In the genomic region with DNA sequence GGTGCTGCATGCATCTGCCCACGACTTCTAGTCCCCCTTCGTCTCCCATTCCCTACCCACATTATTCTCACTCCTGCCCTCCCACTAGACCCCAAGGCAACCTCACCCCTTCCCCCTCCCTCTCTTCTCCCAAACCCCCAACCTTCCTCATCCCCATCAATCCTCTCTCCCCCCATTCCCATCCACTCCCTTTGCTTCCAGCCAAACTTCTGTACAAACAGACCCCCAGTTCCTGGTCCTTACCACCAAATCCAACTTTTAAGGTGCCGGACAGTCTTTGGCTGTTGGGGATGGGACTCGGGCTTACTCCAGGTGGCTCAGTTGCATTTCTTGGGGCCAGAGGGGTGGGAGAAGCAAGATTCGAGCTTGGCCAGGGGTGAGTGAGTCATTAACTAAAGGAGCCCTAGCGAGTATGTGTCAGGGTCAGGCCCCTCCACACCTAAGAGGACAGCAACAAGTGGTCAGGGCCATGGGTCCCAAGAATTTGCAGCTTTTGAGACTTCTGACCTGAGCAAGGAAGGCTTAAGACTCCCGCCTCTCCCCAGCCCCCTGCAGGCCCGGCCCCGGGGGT, we compare ENCODE assay signal across 18 cellular contexts. TPM values are rescaled to one million over a fixed set of nuclear protein-coding genes. Genes with fewer than 3 reads are reported as not detected.
DNase-seq lines count a peak whose midpoint lies in the region; ATAC-seq, FAIRE-seq and TF ChIP-seq lines count a peak whose summit lies in the region.
"Had no signal": no experiment of that assay in that cellular context is flagged by ENCODE, and none has a peak within 500 bp of the region (broad histone marks: within the 10 kb centered on the region; RNA-seq: fewer than 3 reads in every experiment).

A gene (minus strand): TSS at position 488 of the 571 bp plus-strand sequence. CDS start 638 bp downstream, outside the sequence.

- TF ChIP-seq EP300 in H1 (IDR thresholded peaks at IDR 0.05; ENCODE audit: borderline replicate concordance in 1 of 2, low read depth in 2 of 2, low read length in 2 of 2) = no peak

- H4K20me1 ChIP-seq in H1 (replicated peaks in 1 of 2; ENCODE audit: control insufficient read depth in 1 of 2, insufficient read depth in 2 of 2, low read length in 2 of 2) = no peaks in the 10 kb centered on the region
- peaks cover 8% of the 10 kb centered on the region for H4K20me1 ChIP-seq in neural progenitor cell (ENCODE audit: low read depth)

- peaks cover 31% of the 10 kb centered on the region for H3K27me3 Mint-ChIP-seq in neural progenitor cell (ENCODE audit: insufficient read depth, low read depth)

- TF ChIP-seq POLR2A in H1 (IDR thresholded peaks at IDR 0.05; ENCODE audit: control extremely low read depth in 1 of 2, low read depth in 2 of 2, low read length in 2 of 2) (no peak), adrenal gland (IDR thresholded peaks at IDR 0.05) (no peak)

- H3K4me2 ChIP-seq in H1 (ENCODE audit: insufficient read depth in 1 of 2, low read depth in 2 of 2, low read length in 2 of 2) (no peak within 1 kb of the TSS; a peak in 1 of 4 replicates), neural progenitor cell (peak within 1 kb of the TSS; percentile 65)
- H3K4me2 ChIP-seq: SK-N-SH had no signal

- no peak within 1 kb of the TSS for H3K23ac ChIP-seq in H1 (ENCODE audit: insufficient read length)

- no peak within 1 kb of the TSS for H4K8ac ChIP-seq in H1 (ENCODE audit: extremely low read depth, insufficient read depth, low read length)

- H3K14ac ChIP-seq in H1 (ENCODE audit: insufficient read length) = no peak within 1 kb of the TSS

- H3K27me3 ChIP-seq in H1 (replicated peaks in 1 of 4; ENCODE audit: control insufficient read depth in 3 of 4, extremely low read depth in 1 of 4, insufficient read depth in 3 of 4, low read length in 3 of 4) (no peaks in the 10 kb centered on the region; a peak in 1 of 7 replicates), neural progenitor cell (no peaks in the 10 kb centered on the region), upper lobe of right lung (peaks cover 5% of the 10 kb centered on the region), adrenal gland (no peaks in the 10 kb centered on the region)

- H2BK20ac ChIP-seq in H1 (ENCODE audit: low read length) = no peak within 1 kb of the TSS

- peaks cover 35% of the 10 kb centered on the region for H3F3A ChIP-seq in neural progenitor cell (ENCODE audit: low read depth)

- H3K4me3 Mint-ChIP-seq in neural progenitor cell = peak within 1 kb of the TSS; percentile 48

- no peak for DNase-seq in H1 (ENCODE audit: low read depth in 1 of 2, low spot score in 2 of 2)
- DNase-seq in neural progenitor cell (ENCODE audit: low spot score) = no peak
- peak; percentile 28 for DNase-seq in upper lobe of right lung
- DNase-seq in hippocampal formation (lab: John Stamatoyannopoulos, UW) = no peak
- no peak for DNase-seq in left cardiac atrium
- no peak for DNase-seq in adrenal gland
- DNase-seq: NCI-H446 treated with DMSO at 0.1 percent for 48 hours; NK-92 treated with Interleukin-12 subunit alpha and Interleukin-12 subunit beta, amount 100 ng/mL, for 24 hours; SHP77 treated with DMSO at 0.1 percent for 48 hours; SK-N-SH had no signal

- H3K9me3 ChIP-seq in HEK293 (ENCODE audit: control insufficient read depth, insufficient read depth, low read depth, low read length) (no peaks in the 10 kb centered on the region), H1 (ENCODE audit: insufficient read depth in 2 of 2, low read depth in 1 of 2, low read length in 1 of 2) (no peaks in the 10 kb centered on the region), neural progenitor cell (ENCODE audit: low read depth) (no peaks in the 10 kb centered on the region), upper lobe of right lung (no peaks in the 10 kb centered on the region), adrenal gland (replicated peaks in 1 of 3) (no peaks in the 10 kb centered on the region)
- H3K9me3 ChIP-seq: SK-N-SH had no signal

- TF ChIP-seq RAD21 in H1 (IDR thresholded peaks at IDR 0.05 in 1 of 2, conservative IDR thresholded peaks at IDR 0.05 in 1 of 2; ENCODE audit: low read depth in 2 of 2, low read length in 2 of 2) = no peak

- H3K36me3 ChIP-seq in HEK293 (ENCODE audit: control insufficient read depth in 2 of 2, insufficient read depth in 1 of 2, low read length in 2 of 2) (no peaks in the 10 kb centered on the region), H1 (ENCODE audit: control insufficient read depth in 2 of 4, insufficient read depth in 4 of 4, low read length in 3 of 4) (no peaks in the 10 kb centered on the region), neural progenitor cell (no peaks in the 10 kb centered on the region), upper lobe of right lung (no peaks in the 10 kb centered on the region), adrenal gland (replicated peaks in 1 of 2) (no peaks in the 10 kb centered on the region)

- no peak within 1 kb of the TSS for H4K5ac ChIP-seq in H1 (ENCODE audit: insufficient read length, low read depth, low read length)

- intact Hi-C loops in upper lobe of right lung (cut with DNase I) (no loop called here), left cardiac atrium (cut with DNase I) (no loop called here), adrenal gland (cut with DNase I) (no loop called here)

- no peak within 1 kb of the TSS for H3K18ac ChIP-seq in H1 (ENCODE audit: extremely low read depth, low read length)

- H2BK15ac ChIP-seq in H1 (ENCODE audit: low read length) = peak within 1 kb of the TSS; percentile 12; the same call in 1 of the 2 replicates

- H2AK5ac ChIP-seq in H1 (ENCODE audit: low read depth, low read length) = no peak within 1 kb of the TSS

- H3K27ac Mint-ChIP-seq in neural progenitor cell = peak within 1 kb of the TSS; percentile 93
- H3K27ac Mint-ChIP-seq: IgD-negative memory B cell had no signal

- TF ChIP-seq CTCF in HEK293 (tag by site-specific recombination; IDR thresholded peaks at IDR 0.05) = no peak
- no peak for TF ChIP-seq CTCF in H1 (IDR thresholded peaks at IDR 0.05; ENCODE audit: control extremely low read depth in 1 of 3, insufficient read depth in 1 of 3, low read depth in 1 of 3, low read length in 3 of 3)
- no peak for TF ChIP-seq CTCF in neural progenitor cell (IDR thresholded peaks at IDR 0.05)
- no peak for TF ChIP-seq CTCF in upper lobe of right lung (IDR thresholded peaks at IDR 0.05)
- TF ChIP-seq CTCF in adrenal gland (IDR thresholded peaks at IDR 0.05) = no peak

- WGBS in H1 (ENCODE audit: extremely low coverage in 1 of 2, insufficient coverage in 1 of 2, insufficient read length in 1 of 2, insufficient replicate concordance in 2 of 2, low coverage in 1 of 2, low lambda C conversion rate in 2 of 2, missing lambda C conversion rate in 1 of 2), 2 experiments = 93% methylated on average over 6 of the region's 9 CpGs; no CpG with 5 or more reads in 1 of the 2 experiments
- 73 to 90% (median 78%) methylated on average over 3 to 9 of the region's 9 CpGs for WGBS in adrenal gland, 4 donors

- no peak within 1 kb of the TSS for H2BK120ac ChIP-seq in H1 (replicated peaks; ENCODE audit: low read depth, low read length)

- peaks cover 60% of the 10 kb centered on the region for H3K4me1 Mint-ChIP-seq in neural progenitor cell
- H3K4me1 Mint-ChIP-seq: IgD-negative memory B cell had no signal

- CTCF ChIA-PET in HEK293 (lab: Yijun Ruan, JAX) (interaction anchor here (0.6 to 3.7 kb wide), 10 partner anchors 15 to 996 kb away, joined by 3 to 21 read pairs (median 4); a partner anchor contains a TSS), H1 (lab: Charles Lee; ENCODE audit: partially characterized antibody) (interaction anchor here (0.5 to 12.8 kb wide), 22 partner anchors 8 to 1152 kb away, joined by 3 to 267 read pairs (median 6); a partner anchor contains a TSS)

- H2BK12ac ChIP-seq in H1 (ENCODE audit: low read depth, low read length) = no peak within 1 kb of the TSS

- no peak within 1 kb of the TSS for H3K9ac ChIP-seq in H1 (replicated peaks in 1 of 4; ENCODE audit: extremely low read depth in 1 of 4, low read depth in 3 of 4, low read length in 3 of 4)
- H3K9ac ChIP-seq in neural progenitor cell = no peak within 1 kb of the TSS
- H3K9ac ChIP-seq: SK-N-SH had no signal

- POLR2A ChIA-PET in HEK293 (lab: Yijun Ruan, JAX) (interaction anchor here (1.0 kb wide), 1 partner anchor 28 kb away, joined by 4 read pairs; no protein-coding TSS in a partner anchor), H1 (lab: Charles Lee; ENCODE audit: partially characterized antibody) (interaction anchor here (0.9 to 2.2 kb wide), 3 partner anchors 14 to 76 kb away, joined by 3 to 7 read pairs (median 6); a partner anchor contains a TSS)

- no peak within 1 kb of the TSS for H3K4ac ChIP-seq in H1 (replicated peaks; ENCODE audit: insufficient read length, low read depth, low read length)

- H3K27ac ChIP-seq in HEK293 (ENCODE audit: extremely low read depth, low read depth, low read length) = no peak within 1 kb of the TSS; the same call in 1 of the 2 replicates
- H3K27ac ChIP-seq in H1 (ENCODE audit: low read depth, low read length) = no peak within 1 kb of the TSS
- no peak within 1 kb of the TSS for H3K27ac ChIP-seq in neural progenitor cell
- H3K27ac ChIP-seq in upper lobe of right lung = no peak within 1 kb of the TSS
- H3K27ac ChIP-seq in adrenal gland = peak within 1 kb of the TSS in 1 of 5 donors; percentile 52
- H3K27ac ChIP-seq: HL-60 had no signal

- no peaks in the 10 kb centered on the region for H3K23me2 ChIP-seq in H1 (ENCODE audit: low read depth, low read length)

- H2AFZ ChIP-seq in H1 (ENCODE audit: low read length) (no peak within 1 kb of the TSS), neural progenitor cell (replicated peaks) (no peak within 1 kb of the TSS)

- no peak within 1 kb of the TSS for H3K4me3 ChIP-seq in HEK293 (ENCODE audit: low read depth, low read length)
- 0 out of 8 replicates have a peak within 1 kb of the TSS, but pooled peaks of 1 of the 4 experiments have one; percentile 5 for H3K4me3 ChIP-seq in H1 (ENCODE audit: extremely low read depth in 1 of 4, insufficient read depth in 2 of 4, low read depth in 3 of 4, low read length in 4 of 4)
- H3K4me3 ChIP-seq in neural progenitor cell = no peak within 1 kb of the TSS
- no peak within 1 kb of the TSS for H3K4me3 ChIP-seq in upper lobe of right lung
- H3K4me3 ChIP-seq in adrenal gland = no peak within 1 kb of the TSS

- no peak within 1 kb of the TSS for H3K56ac ChIP-seq in H1 (replicated peaks; ENCODE audit: insufficient read length, low read depth, low read length)

- no peak within 1 kb of the TSS for H4K91ac ChIP-seq in H1 (replicated peaks; ENCODE audit: insufficient read length, low read length)

- no peak for FAIRE-seq in H1 (lab: Jason Lieb, UNC)
- FAIRE-seq: G401.6, HTR-8/SVneo had no signal

- H3K79me2 ChIP-seq in H1 (ENCODE audit: control insufficient read depth in 1 of 2, insufficient read depth in 2 of 2, low read length in 2 of 2) (no peaks in the 10 kb centered on the region), neural progenitor cell (ENCODE audit: low read depth) (no peaks in the 10 kb centered on the region)

- no peaks in the 10 kb centered on the region for H3K36me3 Mint-ChIP-seq in neural progenitor cell
- H3K36me3 Mint-ChIP-seq: IgD-negative memory B cell had no signal

- peaks cover 7% of the 10 kb centered on the region for H3K4me1 ChIP-seq in HEK293 (ENCODE audit: control insufficient read depth, insufficient read depth, low read length)
- peaks cover 0 to 12% (median 9%) of the 10 kb centered on the region in 4 experiments; a peak in 6 of 7 replicates for H3K4me1 ChIP-seq in H1 (replicated peaks in 1 of 4; ENCODE audit: control insufficient read depth in 3 of 4, insufficient read depth in 4 of 4, low read length in 3 of 4)
- H3K4me1 ChIP-seq in neural progenitor cell = peaks cover 55% of the 10 kb centered on the region
- no peaks in the 10 kb centered on the region for H3K4me1 ChIP-seq in upper lobe of right lung
- H3K4me1 ChIP-seq in adrenal gland (replicated peaks in 1 of 2) = peaks cover 0 to 5% of the 10 kb centered on the region in 2 donors

- peaks cover 2% of the 10 kb centered on the region for H3K9me3 Mint-ChIP-seq in neural progenitor cell

- no peak within 1 kb of the TSS for H2BK5ac ChIP-seq in H1 (ENCODE audit: low read depth, low read length)

- ATAC-seq in upper lobe of right lung (no peak), left cardiac atrium (no peak)

- H3K79me1 ChIP-seq in H1 (ENCODE audit: low read depth, low read length) = no peaks in the 10 kb centered on the region

RNA-seq across cellular contexts. Expression of the gene that starts here (rescaled TPM):
- not detected in 2 replicates for total RNA-seq in H1 (2021; fragmentation: NEBNext Ultra II Directional; extraction: Animal tissue kit (Norgen Biotek cat#: 25700))
- polyA plus RNA-seq in H1 (2011; rRNA removed) = 0.08 TPM in 1 of 2 replicates, not detected in the other
- polyA plus RNA-seq in H1 (2011; cell fraction: cytosol; rRNA removed) = not detected
- polyA plus RNA-seq in H1 (2011; cell fraction: nucleus; rRNA removed) = not detected
- polyA plus RNA-seq in H1 (2012, experiment 1 of 2) = not detected in 4 replicates
- not detected for polyA plus RNA-seq in H1 (2012, experiment 2 of 2)
- not detected for polyA plus RNA-seq in H1 (2013, experiment 1 of 2)
- polyA plus RNA-seq in H1 (2013, experiment 2 of 2) = 0.15 TPM
- not detected in 2 replicates for polyA minus RNA-seq in H1 (2011; rRNA and poly(A)+ RNA removed)
- polyA minus RNA-seq in H1 (2011; cell fraction: cytosol; rRNA and poly(A)+ RNA removed) = not detected
- not detected for polyA minus RNA-seq in H1 (2011; cell fraction: nucleus; rRNA and poly(A)+ RNA removed)
- total RNA-seq in neural progenitor cell (ENCODE audit: low replicate concordance) = not detected in 2 replicates
- total RNA-seq in upper lobe of right lung = not detected
- total RNA-seq in left cardiac atrium = not detected
- 1 to 10 TPM in 1 of 8 donors, under 1 TPM in 2, not detected in 5; 0.55 to 1.1 (median 0.65) TPM for total RNA-seq in adrenal gland
- under 1 TPM in 2 of 3 donors, not detected in 1; 0.07 to 0.31 TPM for polyA plus RNA-seq in adrenal gland
- total RNA-seq: A673, LHCN-M2, RPMI7951 had no signal
- polyA plus RNA-seq: IgD-negative memory B cell, SK-N-SH had no signal

Comparison
In these comparisons a context has a peak if more than half of its experiments do, and no peak if none do; other contexts are left out.
1. Peak in DNase-seq in upper lobe of right lung; RNA of the gene not detected or under 1 TPM.